In the genomic region with DNA sequence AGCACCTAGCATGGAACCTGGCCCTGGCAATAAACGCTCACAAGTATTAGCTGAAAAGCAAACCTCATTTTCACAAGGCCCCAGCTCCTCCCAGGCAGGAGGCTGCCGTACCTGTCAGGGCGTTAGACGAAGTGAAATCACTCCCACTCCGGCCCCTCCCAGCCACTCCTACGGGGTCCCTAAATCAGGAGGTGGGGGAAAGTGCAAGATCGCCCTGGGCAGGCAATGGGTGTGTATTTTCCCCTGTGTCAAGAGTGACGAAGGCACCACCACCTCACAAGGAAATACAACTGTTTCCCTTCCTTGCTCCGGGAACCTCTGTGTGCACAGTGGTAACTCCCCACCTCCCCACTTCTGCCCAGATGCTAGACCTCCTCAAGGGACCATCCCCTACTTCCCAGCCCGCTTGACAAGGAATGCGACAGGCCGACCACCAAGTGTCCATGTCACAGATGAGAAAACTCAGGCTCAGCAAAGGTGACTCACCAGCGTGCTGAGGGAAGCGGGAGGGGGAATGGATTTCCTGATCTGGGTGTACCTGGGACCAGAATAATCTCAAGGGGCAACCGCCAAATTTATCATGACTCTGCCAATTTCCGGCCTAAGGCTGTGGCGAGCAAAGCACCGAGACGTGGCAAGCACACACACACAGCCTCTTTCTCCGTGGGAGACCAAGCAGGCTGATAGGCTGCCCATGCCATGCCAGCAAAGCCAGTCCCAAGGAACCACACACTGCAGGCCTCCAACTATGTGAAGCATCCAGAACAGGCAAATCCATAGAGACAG, we compare ENCODE assay signal across 8 cellular contexts. TPM values are rescaled to one million over a fixed set of nuclear protein-coding genes. Genes with fewer than 3 reads are reported as not detected.
DNase-seq lines count a peak whose midpoint lies in the region; FAIRE-seq and TF ChIP-seq lines count a peak whose summit lies in the region.

No MANE protein-coding gene starts in this region.

- peak overlapping the region; percentile 50 to 87 for H3K27ac ChIP-seq in esophagus (ENCODE audit: low read depth in 2 of 2, low read length in 1 of 2)
- no peak overlapping the region for H3K27ac ChIP-seq in prostate gland
- H3K27ac ChIP-seq in esophagus muscularis mucosa (replicated peaks in 1 of 4) = no peak overlapping the region

- H3K4me1 ChIP-seq in esophagus (ENCODE audit: control insufficient read depth in 2 of 2, insufficient read depth in 2 of 2, low read length in 1 of 2) (peaks cover 20 to 49% of the 10 kb centered on the region in 2 donors), prostate gland (replicated peaks) (no peaks in the 10 kb centered on the region), esophagus muscularis mucosa (peaks cover 70 to 98% (median 89%) of the 10 kb centered on the region in 4 donors)

- TF ChIP-seq POLR2A in prostate gland (IDR thresholded peaks at IDR 0.05) (no peak), esophagus muscularis mucosa (IDR thresholded peaks at IDR 0.05; ENCODE audit: low read depth) (no peak)

- DNase-seq in HT1080 (ENCODE audit: low read depth) (peak; percentile 77), prostate gland (ENCODE audit: low spot score) (no peak), dedifferentiated amniotic fluid mesenchymal stem cell (ENCODE audit: extremely low spot score) (no peak), HTR-8/SVneo (ENCODE audit: insufficient read length, low spot score) (no peak), esophagus muscularis mucosa (ENCODE audit: extremely low spot score) (no peak)
- peak; percentile 63 for DNase-seq in activated CD4-positive, alpha-beta T cell treated with anti-CD3 and anti-CD28 coated beads for 48 hours
- DNase-seq in stimulated activated CD8-positive, alpha-beta memory T cell treated with anti-CD3 and anti-CD28 coated beads, Interleukin-4, amount 100 ng/mL, for 48 hours = peak; percentile 65

- intact Hi-C loops in prostate gland (cut with DNase I) (no loop called here), esophagus muscularis mucosa (cut with DNase I) (no loop called here)

- no peak for FAIRE-seq in HTR-8/SVneo (lab: Jason Lieb, UNC)

- TF ChIP-seq CTCF in prostate gland (IDR thresholded peaks at IDR 0.05) (no peak), esophagus muscularis mucosa (IDR thresholded peaks at IDR 0.05) (no peak)

- 44 to 45% methylated on average over 20 of the region's 20 CpGs for WGBS in esophagus, 2 donors
- 64% methylated on average over 20 of the region's 20 CpGs for WGBS in prostate gland
- WGBS in esophagus muscularis mucosa = 60% methylated on average over 20 of the region's 20 CpGs

- no peak for TF ChIP-seq EP300 in esophagus muscularis mucosa (IDR thresholded peaks at IDR 0.05)

- H3K27me3 ChIP-seq in esophagus (ENCODE audit: control insufficient read depth in 1 of 2, insufficient read depth in 2 of 2, low read length in 2 of 2) = no peaks in the 10 kb centered on the region
- H3K27me3 ChIP-seq in prostate gland (replicated peaks; ENCODE audit: insufficient read depth) = no peaks in the 10 kb centered on the region
- no peaks in the 10 kb centered on the region for H3K27me3 ChIP-seq in esophagus muscularis mucosa

- H3K4me3 ChIP-seq in esophagus (ENCODE audit: low read depth in 1 of 2, low read length in 2 of 2) (no peak overlapping the region), prostate gland (no peak overlapping the region), esophagus muscularis mucosa (no peak overlapping the region)

- H3K9me3 ChIP-seq in esophagus (ENCODE audit: control insufficient read depth in 2 of 2, insufficient read depth in 1 of 2, low read depth in 1 of 2, low read length in 1 of 2) (no peaks in the 10 kb centered on the region), prostate gland (no peaks in the 10 kb centered on the region), esophagus muscularis mucosa (no peaks in the 10 kb centered on the region)

- peaks cover 0 to 25% of the 10 kb centered on the region in 2 donors for H3K36me3 ChIP-seq in esophagus (ENCODE audit: control insufficient read depth in 2 of 2, insufficient read depth in 2 of 2, low read length in 1 of 2)
- H3K36me3 ChIP-seq in prostate gland = peaks cover 4% of the 10 kb centered on the region in 2 donors
- peaks cover 4 to 22% (median 11%) of the 10 kb centered on the region in 4 donors for H3K36me3 ChIP-seq in esophagus muscularis mucosa

RNA-seq across cellular contexts. Expression of a gene that starts 7.3 kb away (rescaled TPM):
- 64.6 and 82.5 TPM in 2 replicates for total RNA-seq in HT1080 (2014; rRNA removed; shearing (Covaris generic))
- 63.1 and 64.1 TPM in 2 replicates for polyA plus RNA-seq in HT1080 (2015; cell fraction: cytosol; rRNA removed)
- 64.0 and 73.1 TPM in 2 replicates for polyA plus RNA-seq in HT1080 (2015; cell fraction: nucleus; rRNA removed)
- polyA plus RNA-seq in esophagus = 10 to 100 TPM; 29.8 to 30.6 TPM
- 100 to 1,000 TPM in 1 of 2 donors, 10 to 100 TPM in 1; 49.5 to 112 TPM for total RNA-seq in prostate gland
- total RNA-seq in esophagus muscularis mucosa = 10 to 100 TPM; 37.4 to 75.5 (median 45.6) TPM

RNA-seq across cellular contexts. Expression of a gene that starts 22.9 kb away (rescaled TPM):
- total RNA-seq in HT1080 (2014; rRNA removed; shearing (Covaris generic)) = 1.7 and 1.8 TPM in 2 replicates
- 2.5 and 2.7 TPM in 2 replicates for polyA plus RNA-seq in HT1080 (2015; cell fraction: cytosol; rRNA removed)
- 9.6 and 15.3 TPM in 2 replicates for polyA plus RNA-seq in HT1080 (2015; cell fraction: nucleus; rRNA removed)
- polyA plus RNA-seq in esophagus = 1 to 10 TPM; 2.3 to 6.0 TPM
- total RNA-seq in prostate gland (10 to 100 TPM in 1 of 2 donors, 1 to 10 TPM in 1; 1.5 to 10.8 TPM), esophagus muscularis mucosa (1 to 10 TPM; 1.7 to 2.8 (median 2.4) TPM)

RNA-seq across cellular contexts. Expression of a gene that starts 28.4 kb away (rescaled TPM):
- 77.4 and 77.8 TPM in 2 replicates for total RNA-seq in HT1080 (2014; rRNA removed; shearing (Covaris generic))
- polyA plus RNA-seq in HT1080 (2015; cell fraction: cytosol; rRNA removed) = 78.2 and 87.4 TPM in 2 replicates
- polyA plus RNA-seq in HT1080 (2015; cell fraction: nucleus; rRNA removed) = 77.3 and 78.5 TPM in 2 replicates
- polyA plus RNA-seq in esophagus = 10 to 100 TPM; 30.9 to 44.9 TPM
- total RNA-seq in prostate gland (10 to 100 TPM; 33.6 to 36.0 TPM), esophagus muscularis mucosa (10 to 100 TPM; 28.5 to 44.0 (median 32.2) TPM)

RNA-seq across cellular contexts. Expression of a gene that starts 32.3 kb away (rescaled TPM):
- total RNA-seq in HT1080 (2014; rRNA removed; shearing (Covaris generic)) = 1.7 and 7.6 TPM in 2 replicates
- 5.8 and 6.0 TPM in 2 replicates for polyA plus RNA-seq in HT1080 (2015; cell fraction: cytosol; rRNA removed)
- 25.7 and 29.8 TPM in 2 replicates for polyA plus RNA-seq in HT1080 (2015; cell fraction: nucleus; rRNA removed)
- polyA plus RNA-seq in esophagus = 1 to 10 TPM in 1 of 2 donors, under 1 TPM in 1; 0.96 to 1.0 TPM
- total RNA-seq in prostate gland (10 to 100 TPM in 1 of 2 donors, 1 to 10 TPM in 1; 1.4 to 10.9 TPM), esophagus muscularis mucosa (10 to 100 TPM in 1 of 4 donors, 1 to 10 TPM in 3; 3.3 to 16.9 (median 6.7) TPM)

RNA-seq across cellular contexts. Expression of a gene that starts 42.2 kb away (rescaled TPM):
- 0.39 TPM in 1 of 2 replicates, not detected in the other for total RNA-seq in HT1080 (2014; rRNA removed; shearing (Covaris generic))
- 0.51 and 1.7 TPM in 2 replicates for polyA plus RNA-seq in HT1080 (2015; cell fraction: cytosol; rRNA removed)
- polyA plus RNA-seq in HT1080 (2015; cell fraction: nucleus; rRNA removed) = 1.8 and 1.9 TPM in 2 replicates
- under 1 TPM; 0.10 to 0.19 TPM for polyA plus RNA-seq in esophagus
- total RNA-seq in prostate gland (1 to 10 TPM in 1 of 2 donors, not detected in 1; 4.0 TPM), esophagus muscularis mucosa (1 to 10 TPM in 2 of 4 donors, under 1 TPM in 2; 0.42 to 2.7 (median 1.4) TPM)

Comparison
In these comparisons a context has a peak if more than half of its experiments do, and no peak if none do; other contexts are left out.
1. DNase-seq: peak in HT1080 (single experiment), activated CD4-positive, alpha-beta T cell treated with anti-CD3 and anti-CD28 coated beads for 48 hours (single experiment) and stimulated activated CD8-positive, alpha-beta memory T cell treated with anti-CD3 and anti-CD28 coated beads, Interleukin-4, amount 100 ng/mL, for 48 hours (single experiment); none in prostate gland (single experiment), dedifferentiated amniotic fluid mesenchymal stem cell (single experiment), HTR-8/SVneo (single experiment) and esophagus muscularis mucosa (single experiment).
2. H3K27ac ChIP-seq: peak in esophagus (2 of 2); none in prostate gland (0 of 2) and esophagus muscularis mucosa (0 of 4).